9 cellular contexts compared by ENCODE assay signal in the genomic region with DNA sequence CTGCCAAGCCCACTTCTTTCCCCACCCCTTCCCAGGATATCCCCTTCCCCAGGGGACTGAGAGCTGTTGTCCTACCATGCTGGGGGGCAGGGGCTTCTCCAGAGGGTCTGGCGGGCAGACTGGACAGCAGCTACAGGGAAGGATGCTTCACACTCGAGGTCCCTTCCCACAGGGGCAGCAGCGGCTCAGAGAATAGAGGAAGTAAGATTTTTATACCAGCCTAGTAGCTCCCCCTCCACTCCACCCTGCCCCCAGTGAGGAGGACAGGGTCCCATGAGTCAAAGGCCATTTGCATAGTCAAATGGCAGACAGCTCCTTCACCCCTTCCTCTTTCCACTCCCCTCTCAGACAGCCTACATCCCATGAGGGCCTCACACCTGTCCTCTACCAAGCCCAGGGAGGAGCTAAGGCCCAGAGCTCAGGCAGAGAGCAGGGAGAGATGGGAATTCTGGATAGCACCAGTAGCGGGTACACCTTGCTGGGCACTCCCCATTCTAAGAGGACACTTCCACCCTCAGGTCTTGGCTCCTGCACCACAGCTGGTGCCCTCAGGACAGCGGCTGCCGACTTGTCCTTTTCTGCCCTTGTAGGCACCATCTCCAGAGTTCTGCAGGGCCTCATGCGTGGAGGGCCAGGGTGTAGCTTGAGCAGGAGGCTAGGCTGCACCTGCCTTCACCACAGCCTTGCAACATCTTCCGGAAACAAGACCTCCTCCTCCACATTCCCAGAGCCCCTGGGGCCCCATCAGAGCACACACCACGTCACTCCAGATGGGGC. TPM values are rescaled to one million over a fixed set of nuclear protein-coding genes. Genes with fewer than 3 reads are reported as not detected.
DNase-seq lines count a peak whose midpoint lies in the region; ATAC-seq and TF ChIP-seq lines count a peak whose summit lies in the region.
"Had no signal": no experiment of that assay in that cellular context is flagged by ENCODE, and none has a peak within 500 bp of the region (broad histone marks: within the 10 kb centered on the region; RNA-seq: fewer than 3 reads in every experiment).

A gene with protein sequence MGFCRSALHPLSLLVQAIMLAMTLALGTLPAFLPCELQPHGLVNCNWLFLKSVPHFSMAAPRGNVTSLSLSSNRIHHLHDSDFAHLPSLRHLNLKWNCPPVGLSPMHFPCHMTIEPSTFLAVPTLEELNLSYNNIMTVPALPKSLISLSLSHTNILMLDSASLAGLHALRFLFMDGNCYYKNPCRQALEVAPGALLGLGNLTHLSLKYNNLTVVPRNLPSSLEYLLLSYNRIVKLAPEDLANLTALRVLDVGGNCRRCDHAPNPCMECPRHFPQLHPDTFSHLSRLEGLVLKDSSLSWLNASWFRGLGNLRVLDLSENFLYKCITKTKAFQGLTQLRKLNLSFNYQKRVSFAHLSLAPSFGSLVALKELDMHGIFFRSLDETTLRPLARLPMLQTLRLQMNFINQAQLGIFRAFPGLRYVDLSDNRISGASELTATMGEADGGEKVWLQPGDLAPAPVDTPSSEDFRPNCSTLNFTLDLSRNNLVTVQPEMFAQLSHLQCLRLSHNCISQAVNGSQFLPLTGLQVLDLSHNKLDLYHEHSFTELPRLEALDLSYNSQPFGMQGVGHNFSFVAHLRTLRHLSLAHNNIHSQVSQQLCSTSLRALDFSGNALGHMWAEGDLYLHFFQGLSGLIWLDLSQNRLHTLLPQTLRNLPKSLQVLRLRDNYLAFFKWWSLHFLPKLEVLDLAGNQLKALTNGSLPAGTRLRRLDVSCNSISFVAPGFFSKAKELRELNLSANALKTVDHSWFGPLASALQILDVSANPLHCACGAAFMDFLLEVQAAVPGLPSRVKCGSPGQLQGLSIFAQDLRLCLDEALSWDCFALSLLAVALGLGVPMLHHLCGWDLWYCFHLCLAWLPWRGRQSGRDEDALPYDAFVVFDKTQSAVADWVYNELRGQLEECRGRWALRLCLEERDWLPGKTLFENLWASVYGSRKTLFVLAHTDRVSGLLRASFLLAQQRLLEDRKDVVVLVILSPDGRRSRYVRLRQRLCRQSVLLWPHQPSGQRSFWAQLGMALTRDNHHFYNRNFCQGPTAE (minus strand): TSS at position 194 of the 777 bp plus-strand sequence. CDS start 116 bp downstream, at position 78.

- CTCF ChIA-PET in GM10248 (lab: Yijun Ruan, JAX), result interaction anchor here (0.7 to 11.6 kb wide), 17 partner anchors 9 to 233 kb away, joined by 3 to 140 read pairs (median 4); a partner anchor contains a TSS

- WGBS in ovary, 3 donors, result 70 to 75% (median 74%) methylated on average over 9 of the region's 9 CpGs
- 60 to 64% methylated on average over 9 of the region's 9 CpGs for WGBS in tibial nerve, 2 donors

- H3K9me3 ChIP-seq in ovary (no peaks in the 10 kb centered on the region), tibial nerve (no peaks in the 10 kb centered on the region)

- peak; percentile 85 for DNase-seq in GM10248 (ENCODE audit: extremely low spot score)
- peak; percentile 11 for DNase-seq in SW480 (ENCODE audit: low spot score)
- DNase-seq in posterior vena cava (ENCODE audit: low spot score), result peak; percentile 69
- no peak for DNase-seq in NCI-H1048 (lab: John Stamatoyannopoulos, UW)
- no peak for DNase-seq in ovary
- DNase-seq in tibial nerve (ENCODE audit: low spot score in 2 of 2), result no peak
- DNase-seq: IMR-90 had no signal

- H3K27me3 ChIP-seq in ovary (no peaks in the 10 kb centered on the region), tibial nerve (no peaks in the 10 kb centered on the region)

- intact Hi-C loops in posterior vena cava (cut with DNase I), result loop anchor here in 1 of 2 donors (5.0 kb wide), 1 partner anchor 117 kb away; no protein-coding TSS in a partner anchor
- intact Hi-C loops in ovary (cut with DNase I), result loop anchor here in 1 of 4 donors (10.0 kb wide), 1 partner anchor 49 kb away; a partner anchor contains a TSS

- TF ChIP-seq EP300 in ovary (IDR thresholded peaks at IDR 0.05) (no peak), tibial nerve (IDR thresholded peaks at IDR 0.05) (no peak)

- H3K36me3 ChIP-seq in ovary, result peaks cover 2% of the 10 kb centered on the region
- peaks cover 0 to 47% (median 19%) of the 10 kb centered on the region in 3 donors for H3K36me3 ChIP-seq in tibial nerve

- H3K27ac ChIP-seq in ovary (no peak within 1 kb of the TSS), tibial nerve (peak within 1 kb of the TSS in 1 of 4 donors; percentile 62)

- peaks cover 9% of the 10 kb centered on the region for H3K4me1 ChIP-seq in ovary (ENCODE audit: insufficient read depth)
- peaks cover 0 to 13% (median 1%) of the 10 kb centered on the region in 4 donors for H3K4me1 ChIP-seq in tibial nerve

- TF ChIP-seq CTCF in GM10248 (IDR thresholded peaks at IDR 0.05; ENCODE audit: control extremely low read depth, extremely low read depth, low read depth, missing control alignments) (no peak), ovary (IDR thresholded peaks at IDR 0.05) (no peak), tibial nerve (IDR thresholded peaks at IDR 0.05) (no peak)

- no peak for TF ChIP-seq POLR2A in ovary (IDR thresholded peaks at IDR 0.05)
- no peak for TF ChIP-seq POLR2A in tibial nerve (IDR thresholded peaks at IDR 0.05)

- H3K4me3 ChIP-seq in ovary (no peak within 1 kb of the TSS), tibial nerve (peak within 1 kb of the TSS in 1 of 4 donors; percentile 21)

- peak; percentile 78 for ATAC-seq in GM19351 (IDR thresholded peaks at IDR 0.05; ENCODE audit: unreplicated experiment)
- peak; percentile 83 for ATAC-seq in HG03175 (IDR thresholded peaks at IDR 0.05; ENCODE audit: unreplicated experiment)

- POLR2A ChIA-PET in GM10248 (lab: Yijun Ruan, JAX), result interaction anchor here (0.7 to 1.3 kb wide), 3 partner anchors 9 to 221 kb away, joined by 3 to 4 read pairs (median 3); a partner anchor contains a TSS

RNA-seq across cellular contexts. Expression of the gene that starts here (rescaled TPM):
- total RNA-seq in posterior vena cava, result under 1 TPM; 0.46 to 0.52 TPM
- total RNA-seq in ovary, result 1 to 10 TPM in 1 of 7 donors, under 1 TPM in 4, not detected in 2; 0.22 to 1.5 (median 0.74) TPM
- under 1 TPM; 0.15 to 0.58 TPM for polyA plus RNA-seq in ovary
- total RNA-seq in tibial nerve, result under 1 TPM in 2 of 4 donors, not detected in 2; 0.30 to 0.39 TPM
- total RNA-seq: IMR-90 had no signal
- polyA plus RNA-seq: IMR-90 had no signal

Comparison
In these comparisons a context has a peak if more than half of its experiments do, and no peak if none do; other contexts are left out.
1. Peak in DNase-seq in posterior vena cava; RNA of the gene not detected or under 1 TPM.
2. DNase-seq: peak in GM10248 (single experiment) and SW480 (single experiment); none in NCI-H1048 (single experiment), ovary (0 of 5) and tibial nerve (0 of 2).